11 cellular contexts compared by ENCODE assay signal in genomic region chr18:22902093-22902492, GRCh38.
"Had no signal": no experiment of that assay in that cellular context is flagged by ENCODE, and none has a peak within 500 bp of the region (broad histone marks: within the 10 kb centered on the region; RNA-seq: fewer than 3 reads in every experiment).

No MANE protein-coding gene starts in this region.

- H3K4me2 ChIP-seq: GM23338 had no signal

- H3K9ac ChIP-seq: GM23248 had no signal

- H3K27ac ChIP-seq: GM23248 had no signal

- H3K4me1 ChIP-seq: HAP-1 had no signal

- H3K9me3 ChIP-seq: HAP-1 had no signal

- H3K4me3 ChIP-seq: GM23248, GM23338, HAP-1 had no signal

- H2AFZ ChIP-seq: GM23248, GM23338 had no signal

- FAIRE-seq: H1, H54 had no signal

- ATAC-seq: GM23338, HCT116 had no signal

- DNase-seq: GM23248, GOT3, H7, H9, HCEC 1CT, HFFc6 had no signal

- H3K36me3 ChIP-seq: HAP-1 had no signal
